6 cellular contexts compared by ENCODE assay signal in the genomic region with DNA sequence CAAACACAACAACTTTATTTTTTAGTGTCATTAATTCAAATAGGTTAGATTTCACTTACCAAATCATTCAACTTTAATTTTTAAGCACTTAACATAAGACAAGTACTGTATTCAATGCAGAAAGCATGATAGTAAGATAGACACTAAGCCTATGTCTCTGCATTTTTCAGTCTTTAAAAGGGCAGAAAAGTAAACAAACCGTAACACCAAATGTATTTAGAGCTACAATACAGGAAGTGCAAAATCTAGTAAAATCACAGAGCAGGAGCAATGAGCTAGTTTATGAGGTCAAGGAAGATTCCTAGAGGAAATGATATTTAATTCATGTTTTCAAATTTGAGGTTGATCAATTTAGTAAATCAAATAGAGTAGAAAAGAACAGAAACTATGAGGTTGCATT.
A peak's percentile ranks its signal among the peaks of the same experiment; 100 is the strongest.
DNase-seq lines count a peak whose midpoint lies in the region; ATAC-seq, FAIRE-seq and TF ChIP-seq lines count a peak whose summit lies in the region.
"Not testable (repeated sequence)": the region's sequence is repeated elsewhere in the genome, so short reads cannot be mapped to it uniquely, and the experiment has no call there.

No MANE protein-coding gene starts in this region.

- FAIRE-seq in G401.6 (lab: Jason Lieb, UNC): peak; percentile 94
- peak; percentile 2 for FAIRE-seq in RCC 7860 (lab: Jason Lieb, UNC)
- peak; percentile 41 for FAIRE-seq in GM12878 (lab: Jason Lieb, UNC)
- peak; percentile 98 for FAIRE-seq in endothelial cell of umbilical vein (lab: Jason Lieb, UNC)
- FAIRE-seq in kidney (lab: Jason Lieb, UNC): peak; percentile 99
- FAIRE-seq in pancreas (lab: Jason Lieb, UNC): peak; percentile 99

- not testable (repeated sequence) for TF ChIP-seq EP300 in GM12878 (IDR thresholded peaks at IDR 0.05; ENCODE audit: borderline replicate concordance in 1 of 2, control insufficient read depth in 1 of 2, low read depth in 2 of 2, low read length in 2 of 2)

- TF ChIP-seq RAD21 in GM12878 (IDR thresholded peaks at IDR 0.05; ENCODE audit: insufficient read depth, low read depth, low read length): not testable (repeated sequence)

- in situ Hi-C loops in GM12878 (cut with MboI): not testable (repeated sequence)

- TF ChIP-seq POLR2A in GM12878 (IDR thresholded peaks at IDR 0.05; ENCODE audit: low read depth, low read length); endothelial cell of umbilical vein (IDR thresholded peaks at IDR 0.05; ENCODE audit: low read depth, low read length): not testable (repeated sequence)

- DNase-seq in RCC 7860 (ENCODE audit: low spot score); GM12878 (ENCODE audit: low read depth, low spot score); endothelial cell of umbilical vein (ENCODE audit: low read depth, low spot score); kidney; pancreas: not testable (repeated sequence)

- H3K36me3 ChIP-seq in GM12878 (ENCODE audit: control insufficient read depth in 2 of 2, insufficient read depth in 2 of 2, low read length in 1 of 2); endothelial cell of umbilical vein (ENCODE audit: control insufficient read depth in 2 of 2, extremely low read depth in 1 of 2, insufficient read depth in 2 of 2, low read length in 2 of 2); kidney (ENCODE audit: control insufficient read depth in 1 of 2, insufficient read depth in 2 of 2, low read length in 2 of 2); pancreas: not testable (repeated sequence)

- not testable (repeated sequence) for H3K4me2 ChIP-seq in GM12878 (ENCODE audit: control insufficient read depth, insufficient read depth); endothelial cell of umbilical vein (ENCODE audit: insufficient read depth, low read length)

- SMC1A ChIA-PET in GM12878 (lab: Charles Lee; ENCODE audit: uncharacterized antibody, unreplicated experiment): not testable (repeated sequence)

- H3K4me3 ChIP-seq in GM12878; endothelial cell of umbilical vein (replicated peaks in 1 of 3; ENCODE audit: insufficient read depth in 1 of 3, low read depth in 1 of 3, low read length in 3 of 3); kidney (ENCODE audit: low read length in 2 of 2); pancreas: not testable (repeated sequence)

- CTCF ChIA-PET in GM12878 (lab: Yijun Ruan, JAX); endothelial cell of umbilical vein (lab: Charles Lee): not testable (repeated sequence)

- POLR2A ChIA-PET in GM12878 (lab: Charles Lee); endothelial cell of umbilical vein (lab: Charles Lee): not testable (repeated sequence)

- not testable (repeated sequence) for H3K27ac ChIP-seq in GM12878 (ENCODE audit: control insufficient read depth, insufficient read depth); endothelial cell of umbilical vein (ENCODE audit: insufficient read depth, low read depth, low read length); kidney (ENCODE audit: low read depth in 2 of 2, low read length in 2 of 2); pancreas

- H3K4me1 ChIP-seq in GM12878 (ENCODE audit: control insufficient read depth, insufficient read depth, low read length); endothelial cell of umbilical vein (ENCODE audit: control insufficient read depth, extremely low read depth, insufficient read depth, low read length); kidney (ENCODE audit: control insufficient read depth in 1 of 2, insufficient read depth in 1 of 2, low read depth in 1 of 2, low read length in 2 of 2); pancreas: not testable (repeated sequence)

- not testable (repeated sequence) for BruUV-seq in GM12878 (replicated peaks; lab: Mats Ljungman, UMichigan); endothelial cell of umbilical vein (replicated peaks; lab: Mats Ljungman, UMichigan)

- TF ChIP-seq CTCF in GM12878 (IDR thresholded peaks at IDR 0.05 in 2 of 3, conservative IDR thresholded peaks at IDR 0.05 in 1 of 3; ENCODE audit: control insufficient read depth in 2 of 3, extremely low read depth in 1 of 3, insufficient read depth in 1 of 3, low read depth in 3 of 3, low read length in 3 of 3); endothelial cell of umbilical vein (IDR thresholded peaks at IDR 0.05; ENCODE audit: extremely low read depth in 1 of 2, insufficient read depth in 1 of 2, low read depth in 1 of 2, low read length in 2 of 2); kidney (IDR thresholded peaks at IDR 0.05; ENCODE audit: borderline replicate concordance, extremely low read depth, insufficient read depth); pancreas (IDR thresholded peaks at IDR 0.05): not testable (repeated sequence)

- not testable (repeated sequence) for H3K9me3 ChIP-seq in GM12878 (replicated peaks; ENCODE audit: control insufficient read depth, insufficient read depth, low read length); endothelial cell of umbilical vein (replicated peaks; ENCODE audit: control insufficient read depth, insufficient read depth, low read length); kidney (ENCODE audit: control insufficient read depth in 1 of 2, low read length in 2 of 2); pancreas

- not testable (repeated sequence) for H2AFZ ChIP-seq in GM12878 (ENCODE audit: control insufficient read depth, low read depth, low read length); endothelial cell of umbilical vein (ENCODE audit: low read depth, low read length)

- H3K79me2 ChIP-seq in GM12878 (ENCODE audit: control insufficient read depth, insufficient read depth, low read length); endothelial cell of umbilical vein (ENCODE audit: control insufficient read depth, insufficient read depth, low read length): not testable (repeated sequence)

- H3K9ac ChIP-seq in GM12878 (ENCODE audit: control insufficient read depth, insufficient read depth, low read length); endothelial cell of umbilical vein (replicated peaks; ENCODE audit: extremely low read depth, insufficient read depth, low read length); kidney (ENCODE audit: low read length in 2 of 2): not testable (repeated sequence)

- RAD21 ChIA-PET in GM12878 (lab: Charles Lee; ENCODE audit: unreplicated experiment): not testable (repeated sequence)

- not testable (repeated sequence) for ATAC-seq in GM12878, pancreas

- intact Hi-C loops in GM12878 (cut with micrococcal nuclease; ENCODE audit: unreplicated experiment); endothelial cell of umbilical vein (cut with micrococcal nuclease); kidney (cut with DNase I); pancreas (cut with DNase I): not testable (repeated sequence)

- no CpG with 5 or more reads among the region's 1 CpG for WGBS in GM12878 (ENCODE audit: insufficient coverage, insufficient replicate concordance, low lambda C conversion rate, missing lambda C conversion rate)
- no CpG with 5 or more reads among the region's 1 CpG for WGBS in pancreas, 2 donors

- not testable (repeated sequence) for H4K20me1 ChIP-seq in GM12878 (ENCODE audit: control insufficient read depth, insufficient read depth); endothelial cell of umbilical vein (replicated peaks; ENCODE audit: control insufficient read depth, extremely low read depth, insufficient read depth, low read length)

- not testable (repeated sequence) for H3K9me1 ChIP-seq in endothelial cell of umbilical vein (replicated peaks; ENCODE audit: control insufficient read depth, extremely low read depth, insufficient read depth, low read length)

- dilution Hi-C loops in endothelial cell of umbilical vein (cut with MboI; ENCODE audit: extremely low pct_ligation_motif_present, low sequenced_read_pairs): not testable (repeated sequence)

- H3K27me3 ChIP-seq in GM12878 (replicated peaks in 1 of 2; ENCODE audit: control insufficient read depth in 2 of 2, insufficient read depth in 2 of 2, low read length in 1 of 2); endothelial cell of umbilical vein (ENCODE audit: control insufficient read depth in 2 of 2, insufficient read depth in 2 of 2, low read length in 2 of 2); pancreas: not testable (repeated sequence)
